ENCODE assay signal across 1 cellular context in the genomic region with DNA sequence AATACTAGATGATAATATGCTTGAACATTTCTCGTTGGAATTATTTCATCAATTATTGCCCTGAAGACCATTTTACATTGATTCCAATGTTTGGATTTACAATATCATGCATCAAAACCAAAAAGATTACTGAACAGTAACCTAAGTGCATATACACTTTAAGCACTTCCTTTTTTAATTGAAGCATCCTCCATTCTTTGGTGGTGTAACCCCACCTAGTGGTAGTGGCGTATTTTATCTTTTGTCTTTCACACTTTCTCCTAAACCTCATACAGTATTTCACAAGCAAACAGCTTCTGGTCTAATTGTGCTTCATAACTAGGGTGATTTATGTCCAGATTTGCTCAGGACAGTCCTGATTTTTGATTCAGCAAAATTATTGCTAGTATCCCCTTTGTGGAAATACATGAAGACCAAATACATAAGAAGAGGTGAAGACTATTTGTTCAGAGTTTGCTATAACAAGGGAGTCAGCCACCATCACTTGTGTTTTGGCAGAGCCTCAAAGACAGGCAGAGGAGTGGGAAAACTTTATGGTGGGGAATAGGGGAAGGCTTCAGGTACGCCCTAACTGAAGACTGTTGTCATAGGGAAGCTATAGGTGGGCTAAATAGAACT.
TF ChIP-seq lines count a peak whose summit lies in the region.

No MANE protein-coding gene starts in this region.

TF ChIP-seq in K562, 482 proteins besides CTCF, POLR2A, EP300 and RAD21 (continued from another document and continues in another):
- no peak for TF ChIP-seq HMG20A (CRISPR knock-in tag; conservative IDR thresholded peaks at IDR 0.05)
- TF ChIP-seq, protein P1, sequence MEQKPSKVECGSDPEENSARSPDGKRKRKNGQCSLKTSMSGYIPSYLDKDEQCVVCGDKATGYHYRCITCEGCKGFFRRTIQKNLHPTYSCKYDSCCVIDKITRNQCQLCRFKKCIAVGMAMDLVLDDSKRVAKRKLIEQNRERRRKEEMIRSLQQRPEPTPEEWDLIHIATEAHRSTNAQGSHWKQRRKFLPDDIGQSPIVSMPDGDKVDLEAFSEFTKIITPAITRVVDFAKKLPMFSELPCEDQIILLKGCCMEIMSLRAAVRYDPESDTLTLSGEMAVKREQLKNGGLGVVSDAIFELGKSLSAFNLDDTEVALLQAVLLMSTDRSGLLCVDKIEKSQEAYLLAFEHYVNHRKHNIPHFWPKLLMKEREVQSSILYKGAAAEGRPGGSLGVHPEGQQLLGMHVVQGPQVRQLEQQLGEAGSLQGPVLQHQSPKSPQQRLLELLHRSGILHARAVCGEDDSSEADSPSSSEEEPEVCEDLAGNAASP (IDR thresholded peaks at IDR 0.05) = no peak
- no peak for TF ChIP-seq ZNF3 (CRISPR knock-in tag; IDR thresholded peaks at IDR 0.05)
- peak; percentile 60; the same call in 1 of the 2 replicates for TF ChIP-seq ZNF609 (CRISPR knock-in tag; IDR thresholded peaks at IDR 0.05; ENCODE audit: borderline replicate concordance)
- TF ChIP-seq NRF1 (conservative IDR thresholded peaks at IDR 0.05 in 1 of 2, IDR thresholded peaks at IDR 0.05 in 1 of 2) = no peak; a peak in 1 of 4 replicates
- TF ChIP-seq TSC22D4 (tag; IDR thresholded peaks at IDR 0.05) = no peak
- peak; percentile 27 for TF ChIP-seq E2F8 (IDR thresholded peaks at IDR 0.05; ENCODE audit: low read depth, partially characterized antibody)
- TF ChIP-seq, protein P2, sequence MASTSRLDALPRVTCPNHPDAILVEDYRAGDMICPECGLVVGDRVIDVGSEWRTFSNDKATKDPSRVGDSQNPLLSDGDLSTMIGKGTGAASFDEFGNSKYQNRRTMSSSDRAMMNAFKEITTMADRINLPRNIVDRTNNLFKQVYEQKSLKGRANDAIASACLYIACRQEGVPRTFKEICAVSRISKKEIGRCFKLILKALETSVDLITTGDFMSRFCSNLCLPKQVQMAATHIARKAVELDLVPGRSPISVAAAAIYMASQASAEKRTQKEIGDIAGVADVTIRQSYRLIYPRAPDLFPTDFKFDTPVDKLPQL (IDR thresholded peaks at IDR 0.05; ENCODE audit: extremely low read depth, insufficient read length) = no peak
- TF ChIP-seq CEBPB (tag; IDR thresholded peaks at IDR 0.05) = peak; percentile 79
- TF ChIP-seq TEAD2 (tag; IDR thresholded peaks at IDR 0.05) = no peak
- TF ChIP-seq, protein P3, sequence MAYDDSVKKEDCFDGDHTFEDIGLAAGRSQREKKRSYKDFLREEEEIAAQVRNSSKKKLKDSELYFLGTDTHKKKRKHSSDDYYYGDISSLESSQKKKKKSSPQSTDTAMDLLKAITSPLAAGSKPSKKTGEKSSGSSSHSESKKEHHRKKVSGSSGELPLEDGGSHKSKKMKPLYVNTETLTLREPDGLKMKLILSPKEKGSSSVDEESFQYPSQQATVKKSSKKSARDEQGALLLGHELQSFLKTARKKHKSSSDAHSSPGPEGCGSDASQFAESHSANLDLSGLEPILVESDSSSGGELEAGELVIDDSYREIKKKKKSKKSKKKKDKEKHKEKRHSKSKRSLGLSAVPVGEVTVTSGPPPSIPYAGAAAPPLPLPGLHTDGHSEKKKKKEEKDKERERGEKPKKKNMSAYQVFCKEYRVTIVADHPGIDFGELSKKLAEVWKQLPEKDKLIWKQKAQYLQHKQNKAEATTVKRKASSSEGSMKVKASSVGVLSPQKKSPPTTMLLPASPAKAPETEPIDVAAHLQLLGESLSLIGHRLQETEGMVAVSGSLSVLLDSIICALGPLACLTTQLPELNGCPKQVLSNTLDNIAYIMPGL (CRISPR knock-in tag; IDR thresholded peaks at IDR 0.05) = no peak
- TF ChIP-seq ZNF695 (CRISPR knock-in tag; IDR thresholded peaks at IDR 0.05) = no peak
- TF ChIP-seq HOMEZ (CRISPR knock-in tag; IDR thresholded peaks at IDR 0.05) = no peak
- TF ChIP-seq EWSR1 (IDR thresholded peaks at IDR 0.05; ENCODE audit: borderline replicate concordance, low read depth, partially characterized antibody) = no peak
- TF ChIP-seq, protein P4, sequence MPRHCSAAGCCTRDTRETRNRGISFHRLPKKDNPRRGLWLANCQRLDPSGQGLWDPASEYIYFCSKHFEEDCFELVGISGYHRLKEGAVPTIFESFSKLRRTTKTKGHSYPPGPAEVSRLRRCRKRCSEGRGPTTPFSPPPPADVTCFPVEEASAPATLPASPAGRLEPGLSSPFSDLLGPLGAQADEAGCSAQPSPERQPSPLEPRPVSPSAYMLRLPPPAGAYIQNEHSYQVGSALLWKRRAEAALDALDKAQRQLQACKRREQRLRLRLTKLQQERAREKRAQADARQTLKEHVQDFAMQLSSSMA (CRISPR knock-in tag; IDR thresholded peaks at IDR 0.05) = no peak
- TF ChIP-seq, protein P5, sequence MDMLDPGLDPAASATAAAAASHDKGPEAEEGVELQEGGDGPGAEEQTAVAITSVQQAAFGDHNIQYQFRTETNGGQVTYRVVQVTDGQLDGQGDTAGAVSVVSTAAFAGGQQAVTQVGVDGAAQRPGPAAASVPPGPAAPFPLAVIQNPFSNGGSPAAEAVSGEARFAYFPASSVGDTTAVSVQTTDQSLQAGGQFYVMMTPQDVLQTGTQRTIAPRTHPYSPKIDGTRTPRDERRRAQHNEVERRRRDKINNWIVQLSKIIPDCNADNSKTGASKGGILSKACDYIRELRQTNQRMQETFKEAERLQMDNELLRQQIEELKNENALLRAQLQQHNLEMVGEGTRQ (CRISPR knock-in tag; IDR thresholded peaks at IDR 0.05) = no peak
- TF ChIP-seq ETV5 (CRISPR knock-in tag; IDR thresholded peaks at IDR 0.05; ENCODE audit: low read depth) = no peak
- TF ChIP-seq, protein P6, sequence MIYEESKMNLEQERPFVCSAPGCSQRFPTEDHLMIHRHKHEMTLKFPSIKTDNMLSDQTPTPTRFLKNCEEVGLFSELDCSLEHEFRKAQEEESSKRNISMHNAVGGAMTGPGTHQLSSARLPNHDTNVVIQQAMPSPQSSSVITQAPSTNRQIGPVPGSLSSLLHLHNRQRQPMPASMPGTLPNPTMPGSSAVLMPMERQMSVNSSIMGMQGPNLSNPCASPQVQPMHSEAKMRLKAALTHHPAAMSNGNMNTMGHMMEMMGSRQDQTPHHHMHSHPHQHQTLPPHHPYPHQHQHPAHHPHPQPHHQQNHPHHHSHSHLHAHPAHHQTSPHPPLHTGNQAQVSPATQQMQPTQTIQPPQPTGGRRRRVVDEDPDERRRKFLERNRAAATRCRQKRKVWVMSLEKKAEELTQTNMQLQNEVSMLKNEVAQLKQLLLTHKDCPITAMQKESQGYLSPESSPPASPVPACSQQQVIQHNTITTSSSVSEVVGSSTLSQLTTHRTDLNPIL (CRISPR knock-in tag; IDR thresholded peaks at IDR 0.05) = no peak
- peak; percentile 42; the same call in 1 of the 2 replicates for TF ChIP-seq GABPB1 (CRISPR knock-in tag; IDR thresholded peaks at IDR 0.05)
- TF ChIP-seq SMARCA4 (IDR thresholded peaks at IDR 0.05) = no peak
- peak; percentile 54; the same call in 1 of the 2 replicates for TF ChIP-seq SMC3 (conservative IDR thresholded peaks at IDR 0.05; ENCODE audit: insufficient read depth, low read depth, low read length)
- TF ChIP-seq ESRRA (IDR thresholded peaks at IDR 0.05; ENCODE audit: borderline replicate concordance, low read depth) = no peak
- peak; percentile 34; the same call in 1 of the 2 replicates for TF ChIP-seq TEAD4 (IDR thresholded peaks at IDR 0.05; ENCODE audit: low read length)
- TF ChIP-seq TEAD4 (CRISPR knock-in tag; IDR thresholded peaks at IDR 0.05; ENCODE audit: borderline replicate concordance) = no peak
- no peak for TF ChIP-seq TRIM25 (IDR thresholded peaks at IDR 0.05; ENCODE audit: borderline replicate concordance)
- no peak for TF ChIP-seq NFE2 (IDR thresholded peaks at IDR 0.05; ENCODE audit: low read depth)
- TF ChIP-seq ID3 (CRISPR knock-in tag; IDR thresholded peaks at IDR 0.05) = peak; percentile 15; the same call in 1 of the 2 replicates
- no peak for TF ChIP-seq ID3 (tag; IDR thresholded peaks at IDR 0.05)
- TF ChIP-seq RBM14 (IDR thresholded peaks at IDR 0.05; ENCODE audit: borderline replicate concordance, insufficient read depth, low read depth, low read length) = no peak
- no peak for TF ChIP-seq KLF16 (IDR thresholded peaks at IDR 0.05)
- no peak for TF ChIP-seq ZEB2 (IDR thresholded peaks at IDR 0.05)
- TF ChIP-seq MCM2 (IDR thresholded peaks at IDR 0.05; ENCODE audit: low read depth) = no peak
- TF ChIP-seq ERF (CRISPR knock-in tag; IDR thresholded peaks at IDR 0.05) = no peak
- no peak for TF ChIP-seq SREBF1 (IDR thresholded peaks at IDR 0.05; ENCODE audit: borderline replicate concordance, low read depth, low read length)
- TF ChIP-seq, protein P7, sequence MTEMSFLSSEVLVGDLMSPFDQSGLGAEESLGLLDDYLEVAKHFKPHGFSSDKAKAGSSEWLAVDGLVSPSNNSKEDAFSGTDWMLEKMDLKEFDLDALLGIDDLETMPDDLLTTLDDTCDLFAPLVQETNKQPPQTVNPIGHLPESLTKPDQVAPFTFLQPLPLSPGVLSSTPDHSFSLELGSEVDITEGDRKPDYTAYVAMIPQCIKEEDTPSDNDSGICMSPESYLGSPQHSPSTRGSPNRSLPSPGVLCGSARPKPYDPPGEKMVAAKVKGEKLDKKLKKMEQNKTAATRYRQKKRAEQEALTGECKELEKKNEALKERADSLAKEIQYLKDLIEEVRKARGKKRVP (CRISPR knock-in tag; IDR thresholded peaks at IDR 0.05) = no peak
- TF ChIP-seq CEBPG (CRISPR knock-in tag; IDR thresholded peaks at IDR 0.05) = no peak
- TF ChIP-seq CEBPG (tag; conservative IDR thresholded peaks at IDR 0.05 in 1 of 2, IDR thresholded peaks at IDR 0.05 in 1 of 2) = peak; percentile 12 to 47; a peak in 3 of 4 replicates
